10 cellular contexts compared by ENCODE assay signal in genomic region chr1:110673197-110673701, GRCh38. TPM values are rescaled to one million over a fixed set of nuclear protein-coding genes. Genes with fewer than 3 reads are reported as not detected.
DNase-seq lines count a peak whose midpoint lies in the region; ATAC-seq lines count a peak whose summit lies in the region.
"Had no signal": no experiment of that assay in that cellular context is flagged by ENCODE, and none has a peak within 500 bp of the region (broad histone marks: within the 10 kb centered on the region; RNA-seq: fewer than 3 reads in every experiment).

No MANE protein-coding gene starts in this region.

- H3K9me3 Mint-ChIP-seq in activated CD4-positive, alpha-beta T cell treated with anti-CD3 and anti-CD28 coated beads, Interleukin-2, amount 10 ng/mL, durations not matched to agents 24 days and 14 days = no peaks in the 10 kb centered on the region
- no peaks in the 10 kb centered on the region for H3K9me3 Mint-ChIP-seq in stimulated activated naive CD8-positive, alpha-beta T cell treated with anti-CD3 and anti-CD28 coated beads, Interleukin-15, amount 100 ng/mL, for 72 hours

- no peak for ATAC-seq in activated CD4-positive, CD25-positive, alpha-beta regulatory T cell treated with anti-CD3 and anti-CD28 coated beads, Interleukin-2, amount 50 U/mL, for 24 hours
- ATAC-seq in stimulated activated naive CD8-positive, alpha-beta T cell treated with anti-CD3 and anti-CD28 coated beads, Interleukin-15, amount 100 ng/mL, for 72 hours = peak; percentile 3
- ATAC-seq in GM18519 (IDR thresholded peaks at IDR 0.05; ENCODE audit: low FRiP score, unreplicated experiment) (no peak), HG03442 (IDR thresholded peaks at IDR 0.05; ENCODE audit: unreplicated experiment) (no peak)

- H3K27ac Mint-ChIP-seq in activated CD4-positive, alpha-beta T cell treated with anti-CD3 and anti-CD28 coated beads, Interleukin-2, amount 10 ng/mL, durations not matched to agents 24 days and 14 days = peak overlapping the region; percentile 94
- H3K27ac Mint-ChIP-seq in stimulated activated naive CD8-positive, alpha-beta T cell treated with anti-CD3 and anti-CD28 coated beads, Interleukin-15, amount 100 ng/mL, for 72 hours = peak overlapping the region; percentile 97 to 99

- H3K36me3 Mint-ChIP-seq in activated CD4-positive, alpha-beta T cell treated with anti-CD3 and anti-CD28 coated beads, Interleukin-2, amount 10 ng/mL, durations not matched to agents 24 days and 14 days (ENCODE audit: low read depth) = peaks cover 33% of the 10 kb centered on the region

- H3K36me3 ChIP-seq in esophagus (ENCODE audit: control insufficient read depth in 2 of 2, insufficient read depth in 2 of 2, low read length in 1 of 2) = no peaks in the 10 kb centered on the region

- peaks cover 56% of the 10 kb centered on the region for H3K4me1 Mint-ChIP-seq in activated CD4-positive, alpha-beta T cell treated with anti-CD3 and anti-CD28 coated beads, Interleukin-2, amount 10 ng/mL, durations not matched to agents 24 days and 14 days
- peaks cover 31% of the 10 kb centered on the region for H3K4me1 Mint-ChIP-seq in stimulated activated naive CD8-positive, alpha-beta T cell treated with anti-CD3 and anti-CD28 coated beads, Interleukin-15, amount 100 ng/mL, for 72 hours

- peaks cover 0 to 10% of the 10 kb centered on the region in 2 donors for H3K9me3 ChIP-seq in esophagus (ENCODE audit: control insufficient read depth in 2 of 2, insufficient read depth in 1 of 2, low read depth in 1 of 2, low read length in 1 of 2)

- intact Hi-C loops in activated CD4-positive, alpha-beta T cell treated with anti-CD3 and anti-CD28 coated beads, Interleukin-2, amount 10 ng/mL, durations not matched to agents 24 days and 14 days (cut with micrococcal nuclease) = loop anchor here (2.0 to 5.0 kb wide), 6 partner anchors 94 to 929 kb away; partner anchors contain the start of genes DENND2D, RBM15 and STRIP1

- H3K27me3 ChIP-seq in esophagus (ENCODE audit: control insufficient read depth in 1 of 2, insufficient read depth in 2 of 2, low read length in 2 of 2) = peaks cover 4 to 27% of the 10 kb centered on the region in 2 donors

- H3K4me3 Mint-ChIP-seq in activated CD4-positive, alpha-beta T cell treated with anti-CD3 and anti-CD28 coated beads, Interleukin-2, amount 10 ng/mL, durations not matched to agents 24 days and 14 days = peak overlapping the region; percentile 95
- H3K4me3 Mint-ChIP-seq in stimulated activated naive CD8-positive, alpha-beta T cell treated with anti-CD3 and anti-CD28 coated beads, Interleukin-15, amount 100 ng/mL, for 72 hours = peak overlapping the region; percentile 93 to 99

- H3K27ac ChIP-seq in esophagus (ENCODE audit: low read depth in 2 of 2, low read length in 1 of 2) = peak overlapping the region in 1 of 2 donors; percentile 61

- peaks cover 4 to 9% of the 10 kb centered on the region in 2 donors for H3K4me1 ChIP-seq in esophagus (ENCODE audit: control insufficient read depth in 2 of 2, insufficient read depth in 2 of 2, low read length in 1 of 2)

- H3K27me3 Mint-ChIP-seq in activated CD4-positive, alpha-beta T cell treated with anti-CD3 and anti-CD28 coated beads, Interleukin-2, amount 10 ng/mL, durations not matched to agents 24 days and 14 days = no peaks in the 10 kb centered on the region
- H3K27me3 Mint-ChIP-seq in stimulated activated naive CD8-positive, alpha-beta T cell treated with anti-CD3 and anti-CD28 coated beads, Interleukin-15, amount 100 ng/mL, for 72 hours = no peaks in the 10 kb centered on the region

- peak overlapping the region; percentile 42 to 53 for H3K4me3 ChIP-seq in esophagus (ENCODE audit: low read depth in 1 of 2, low read length in 2 of 2)

- peak; percentile 34 for DNase-seq in activated CD4-positive, CD25-positive, alpha-beta regulatory T cell treated with anti-CD3 and anti-CD28 coated beads, Interleukin-2, amount 50 U/mL, for 72 hours
- peak; percentile 82 for DNase-seq in activated CD4-positive, alpha-beta T cell treated with anti-CD3 and anti-CD28 coated beads, Interleukin-2, amount 10 ng/mL, durations not matched to agents 24 days and 14 days
- DNase-seq in stimulated activated naive CD8-positive, alpha-beta T cell treated with anti-CD3 and anti-CD28 coated beads, Interleukin-15, amount 100 ng/mL, for 72 hours = peak; percentile 19 to 54
- no peak for DNase-seq in SK-N-DZ (ENCODE audit: low spot score)
- DNase-seq: NCI-H774 had no signal

- 66% methylated on average over 25 of the region's 25 CpGs for WGBS in esophagus, 2 donors

RNA-seq across cellular contexts. Expression of gene KCNA3, which starts 1.5 kb away (rescaled TPM):
- 26.9 and 29.5 TPM in 2 replicates for total RNA-seq in activated CD4-positive, alpha-beta T cell treated with anti-CD3 and anti-CD28 coated beads, Interleukin-2, amount 10 ng/mL, durations not matched to agents 24 days and 14 days
- under 1 TPM; 0.05 to 0.06 TPM for polyA plus RNA-seq in esophagus
- polyA plus RNA-seq in SK-N-DZ (2014; cell fraction: cytosol; rRNA removed) = 0.07 and 0.09 TPM in 2 replicates
- 0.18 TPM in 1 of 2 replicates, not detected in the other for polyA plus RNA-seq in SK-N-DZ (2014; cell fraction: nucleus; rRNA removed)
- polyA plus RNA-seq: keratinocyte had no signal
